Comparison of ENCODE assay signal across 23 cellular contexts in genomic region chr3:140342668-140343067, GRCh38.
DNase-seq lines count a peak whose midpoint lies in the region; ATAC-seq lines count a peak whose summit lies in the region.
"Had no signal": no experiment of that assay in that cellular context is flagged by ENCODE, and none has a peak within 500 bp of the region (broad histone marks: within the 10 kb centered on the region; RNA-seq: fewer than 3 reads in every experiment).

No MANE protein-coding gene starts in this region.

- ATAC-seq in GM18873 (IDR thresholded peaks at IDR 0.05; ENCODE audit: low FRiP score, unreplicated experiment) (no peak), aorta (ENCODE audit: low FRiP score) (no peak)
- ATAC-seq: activated CD4-positive, CD25-positive, alpha-beta regulatory T cell treated with anti-CD3 and anti-CD28 coated beads, Interleukin-2, amount 50 U/mL, for 24 hours; activated T-cell treated with anti-CD3 and anti-CD28 coated beads, Interleukin-2, amount 50 U/mL, for 4 hours; CD8-positive, alpha-beta T cell; gastroesophageal sphincter; psoas muscle; stimulated activated naive B cell treated with anti-CD40 and anti-IgM and Interleukin-4, amounts not matched to agents 10 μg/mL and 1 μg/mL and 100 μg/mL, for 72 hours had no signal

- H3K9me3 ChIP-seq in iPS DF 6.9 (ENCODE audit: control insufficient read depth, insufficient read depth, low read length) (no peaks in the 10 kb centered on the region), aorta (ENCODE audit: control insufficient read depth, low read length) (peaks cover 4% of the 10 kb centered on the region)
- H3K9me3 ChIP-seq: psoas muscle, testis had no signal

- no CpG with 5 or more reads among the region's 2 CpGs for WGBS in iPS DF 6.9 (ENCODE audit: insufficient coverage, insufficient read length)
- 87% methylated on average over 2 of the region's 2 CpGs for WGBS in aorta, 2 donors

- H3K27ac ChIP-seq in iPS DF 6.9 (ENCODE audit: low read length): peak overlapping the region; percentile 31
- no peak overlapping the region for H3K27ac ChIP-seq in aorta (ENCODE audit: low read depth in 1 of 2, low read length in 2 of 2)
- H3K27ac ChIP-seq: breast epithelium, esophagus muscularis mucosa, gastroesophageal sphincter, psoas muscle, skin epidermis, testis had no signal

- in situ Hi-C loops in ACHN (cut with HindIII; ENCODE audit: low pct_ligation_motif_present, low pct_unique_long_range_greater_than_20kb, low sequenced_read_pairs): no loop called here

- H3K4me1 ChIP-seq in iPS DF 6.9 (ENCODE audit: control insufficient read depth, insufficient read depth, low read length) (peaks cover 7% of the 10 kb centered on the region), aorta (ENCODE audit: control insufficient read depth in 1 of 2, insufficient read depth in 2 of 2, low read length in 2 of 2) (no peaks in the 10 kb centered on the region)
- H3K4me1 ChIP-seq: breast epithelium, esophagus muscularis mucosa, gastroesophageal sphincter, psoas muscle, testis had no signal

- intact Hi-C loops in aorta (cut with DNase I): no loop called here

- no peak overlapping the region for H3K4me3 ChIP-seq in iPS DF 6.9 (ENCODE audit: low read length)
- no peak overlapping the region for H3K4me3 ChIP-seq in aorta (ENCODE audit: low read length in 2 of 2)
- H3K4me3 ChIP-seq: breast epithelium, esophagus muscularis mucosa, gastroesophageal sphincter, psoas muscle, skin epidermis, testis had no signal

- H3K27me3 ChIP-seq in iPS DF 6.9 (ENCODE audit: control insufficient read depth, insufficient read depth, low read length) (no peaks in the 10 kb centered on the region), aorta (ENCODE audit: control insufficient read depth in 1 of 2, insufficient read depth in 2 of 2, low read length in 1 of 2) (no peaks in the 10 kb centered on the region)
- H3K27me3 ChIP-seq: breast epithelium, esophagus muscularis mucosa, gastroesophageal sphincter, testis had no signal

- peak; percentile 75 for DNase-seq in DMS 273 (lab: John Stamatoyannopoulos, UW; ENCODE audit: unreplicated experiment)
- peak; percentile 4 for DNase-seq in EH (ENCODE audit: low read depth)
- DNase-seq in NCI-H2107 treated with DMSO at 0.1 percent for 48 hours (lab: John Stamatoyannopoulos, UW; ENCODE audit: unreplicated experiment): peak; percentile 57
- DNase-seq in iPS DF 6.9 (ENCODE audit: low read depth, low spot score): no peak
- no peak for DNase-seq in aorta
- no peak for DNase-seq in ACHN
- DNase-seq: activated CD8-positive, alpha-beta memory T cell treated with anti-CD3 and anti-CD28 coated beads for 24 hours; activated naive CD4-positive, alpha-beta T cell; activated T-cell treated with anti-CD3 and anti-CD28 coated beads, Interleukin-2, amount 50 U/mL, for 4 hours; CD8-positive, alpha-beta T cell; IMR-90; NCI-H1436 treated with DMSO at 0.1 percent for 48 hours; psoas muscle; stimulated activated CD4-positive, alpha-beta T cell treated with anti-CD3 and anti-CD28 coated beads, Interleukin-2, amount 100 ng/mL, for 24 hours; stimulated activated naive B cell treated with anti-CD40 and anti-IgM and Interleukin-4, amounts not matched to agents 10 μg/mL and 1 μg/mL and 100 μg/mL, for 72 hours; SW 1271; testis had no signal

- H3K36me3 ChIP-seq in iPS DF 6.9 (ENCODE audit: control insufficient read depth, insufficient read depth, low read length): no peaks in the 10 kb centered on the region
- H3K36me3 ChIP-seq in aorta (ENCODE audit: control insufficient read depth in 1 of 2, insufficient read depth in 2 of 2, low read length in 1 of 2): no peaks in the 10 kb centered on the region
- H3K36me3 ChIP-seq: breast epithelium, esophagus muscularis mucosa, gastroesophageal sphincter had no signal

Comparison
In these comparisons a context has a peak if more than half of its experiments do, and no peak if none do; other contexts are left out.
1. DNase-seq: peak in DMS 273 (single experiment), EH (single experiment) and NCI-H2107 treated with DMSO at 0.1 percent for 48 hours (single experiment); none in iPS DF 6.9 (single experiment), aorta (0 of 2) and ACHN (single experiment).